ENCODE assay signal across 13 cellular contexts in the genomic region with DNA sequence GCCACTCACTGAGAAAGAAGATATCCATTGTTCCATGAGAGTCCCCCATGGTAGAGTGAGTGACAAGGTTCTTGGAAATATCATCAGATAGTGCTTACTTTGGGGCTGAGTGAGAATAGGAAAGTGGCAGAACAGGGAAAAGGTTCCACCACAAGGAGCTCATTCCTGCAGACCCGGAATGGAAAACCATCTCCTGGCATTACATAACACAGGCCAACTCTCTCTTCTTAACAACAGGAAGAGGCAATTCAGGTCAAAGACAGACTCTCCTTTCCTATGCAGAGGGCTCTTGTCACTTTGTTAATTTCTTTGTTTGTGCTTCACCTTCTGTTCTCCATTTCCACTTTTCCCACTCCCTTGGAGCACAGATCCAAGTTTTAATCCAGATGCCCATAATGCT.
A peak's percentile ranks its signal among the peaks of the same experiment; 100 is the strongest.
DNase-seq lines count a peak whose midpoint lies in the region; ATAC-seq lines count a peak whose summit lies in the region.
"Had no signal": no experiment of that assay in that cellular context is flagged by ENCODE, and none has a peak within 500 bp of the region (broad histone marks: within the 10 kb centered on the region; RNA-seq: fewer than 3 reads in every experiment).

No MANE protein-coding gene starts in this region.

- H3K27me3 ChIP-seq in HUES48 (ENCODE audit: control insufficient read depth, insufficient read depth, low read length), result no peaks in the 10 kb centered on the region

- no peak overlapping the region for H3K4me3 Mint-ChIP-seq in T-helper 17 cell
- H3K4me3 Mint-ChIP-seq: CD14-positive monocyte had no signal

- H3K4me1 Mint-ChIP-seq in T-helper 17 cell, result no peaks in the 10 kb centered on the region
- H3K4me1 Mint-ChIP-seq: CD8-positive, alpha-beta memory T cell had no signal

- peak overlapping the region; percentile 14 for H3K27ac Mint-ChIP-seq in T-helper 17 cell
- H3K27ac Mint-ChIP-seq: CD14-positive monocyte had no signal

- no peaks in the 10 kb centered on the region for H3K36me3 Mint-ChIP-seq in T-helper 17 cell (ENCODE audit: low read depth)
- H3K36me3 Mint-ChIP-seq: CD14-positive monocyte; CD8-positive, alpha-beta memory T cell had no signal

- H3K36me3 ChIP-seq in HUES48 (ENCODE audit: control insufficient read depth, insufficient read depth, low read length), result no peaks in the 10 kb centered on the region

- peaks cover 24% of the 10 kb centered on the region for H3K4me1 ChIP-seq in HUES48 (ENCODE audit: control insufficient read depth, insufficient read depth, low read length)
- H3K4me1 ChIP-seq: A549, Caco-2 had no signal

- H3K4me3 ChIP-seq in HUES48 (ENCODE audit: low read depth, low read length), result no peak overlapping the region
- H3K4me3 ChIP-seq: A549, K562 had no signal

- peaks cover 28% of the 10 kb centered on the region for H3K27me3 Mint-ChIP-seq in T-helper 17 cell

- H3K9me3 ChIP-seq in HUES48 (ENCODE audit: control insufficient read depth, insufficient read depth, low read length) (no peaks in the 10 kb centered on the region), T-helper 17 cell (ENCODE audit: control insufficient read depth, low read length, poor library complexity, severe bottlenecking) (no peaks in the 10 kb centered on the region)
- H3K9me3 ChIP-seq: A549, Caco-2 had no signal

- no peak overlapping the region for H3K9ac ChIP-seq in HUES48 (ENCODE audit: low read depth, low read length)

- ATAC-seq in T-helper 17 cell, result no peak
- no peak for ATAC-seq in HG03175 (IDR thresholded peaks at IDR 0.05; ENCODE audit: unreplicated experiment)
- no peak for ATAC-seq in HG03135 (IDR thresholded peaks at IDR 0.05; ENCODE audit: unreplicated experiment)
- ATAC-seq: A549, K562 had no signal

- no peak for DNase-seq in T-helper 17 cell
- peak; percentile 14 for DNase-seq in iPS DF 4.7 (ENCODE audit: extremely low read depth, low spot score)
- DNase-seq in mucosa of gallbladder (ENCODE audit: low spot score), result no peak
- DNase-seq: Caco-2; CD8-positive, alpha-beta memory T cell; GF-D8; H7 had no signal

- peak overlapping the region; percentile 40 for H3K27ac ChIP-seq in HUES48 (ENCODE audit: low read depth, low read length)
- H3K27ac ChIP-seq: A549 had no signal
